ENCODE assay signal across 9 cellular contexts in genomic region chr4:70613182-70613892, GRCh38. TPM values are rescaled to one million over a fixed set of nuclear protein-coding genes. Genes with fewer than 3 reads are reported as not detected.
A peak's percentile ranks its signal among the peaks of the same experiment; 100 is the strongest.
DNase-seq lines count a peak whose midpoint lies in the region; ATAC-seq and TF ChIP-seq lines count a peak whose summit lies in the region.
"Had no signal": no experiment of that assay in that cellular context is flagged by ENCODE, and none has a peak within 500 bp of the region (broad histone marks: within the 10 kb centered on the region; RNA-seq: fewer than 3 reads in every experiment).

No MANE protein-coding gene starts in this region.

- no peaks in the 10 kb centered on the region for H3K79me2 ChIP-seq in Karpas-422 (ENCODE audit: low read length)

- no peak overlapping the region for H3K27ac ChIP-seq in Karpas-422 (ENCODE audit: low read length)
- H3K27ac ChIP-seq in lower lobe of right lung = no peak overlapping the region

- no peak overlapping the region for H3K4me3 Mint-ChIP-seq in chondrocyte (ENCODE audit: unreplicated experiment)

- intact Hi-C loops in lower lobe of right lung (cut with DNase I) = no loop called here

- no peaks in the 10 kb centered on the region for H3K9me3 Mint-ChIP-seq in chondrocyte (ENCODE audit: low read depth)
- H3K9me3 Mint-ChIP-seq: IgD-negative memory B cell had no signal

- H3K4me1 ChIP-seq in Karpas-422 (ENCODE audit: low read length) = peaks cover 10% of the 10 kb centered on the region
- peaks cover 20% of the 10 kb centered on the region for H3K4me1 ChIP-seq in lower lobe of right lung

- H3K36me3 ChIP-seq in Karpas-422 (ENCODE audit: insufficient read depth, low read length) (no peaks in the 10 kb centered on the region), lower lobe of right lung (no peaks in the 10 kb centered on the region)

- no peak overlapping the region for H3K27ac Mint-ChIP-seq in chondrocyte (ENCODE audit: unreplicated experiment)

- H3K27me3 ChIP-seq in Karpas-422 (ENCODE audit: low read length) (no peaks in the 10 kb centered on the region), lower lobe of right lung (ENCODE audit: low read depth) (no peaks in the 10 kb centered on the region)

- H3K27me3 Mint-ChIP-seq in chondrocyte (ENCODE audit: low read depth) = peaks cover 43% of the 10 kb centered on the region

- no peaks in the 10 kb centered on the region for H4K20me1 ChIP-seq in Karpas-422 (ENCODE audit: insufficient read depth, low read depth, low read length)

- H3K4me2 ChIP-seq in Karpas-422 (ENCODE audit: low read depth, low read length, poor library complexity, severe bottlenecking) = peak overlapping the region; percentile 38

- H3K36me3 Mint-ChIP-seq in chondrocyte (ENCODE audit: low read depth) = no peaks in the 10 kb centered on the region
- H3K36me3 Mint-ChIP-seq: IgD-negative memory B cell had no signal

- TF ChIP-seq CTCF in lower lobe of right lung (IDR thresholded peaks at IDR 0.05) (no peak), chondrocyte (IDR thresholded peaks at IDR 0.05) (no peak)

- H2AFZ ChIP-seq in Karpas-422 (ENCODE audit: low read length) = peak overlapping the region; percentile 7; the same call in 1 of the 2 replicates

- no peaks in the 10 kb centered on the region for H3K9me2 ChIP-seq in Karpas-422 (replicated peaks; ENCODE audit: insufficient read depth, low read length)

- no peak overlapping the region for H3K9ac ChIP-seq in Karpas-422 (ENCODE audit: low read length)

- H3K9me3 ChIP-seq in Karpas-422 (ENCODE audit: low read length) (no peaks in the 10 kb centered on the region), lower lobe of right lung (no peaks in the 10 kb centered on the region)

- DNase-seq in Karpas-422 (no peak), lower lobe of right lung (no peak), DMS79 (lab: John Stamatoyannopoulos, UW) (no peak), chondrocyte (ENCODE audit: low spot score) (no peak), cortex of kidney (lab: John Stamatoyannopoulos, UW) (no peak), NCI-H1105 treated with DMSO at 0.1 percent for 48 hours (lab: John Stamatoyannopoulos, UW) (no peak)

- H3K4me3 ChIP-seq in Karpas-422 (ENCODE audit: low read length) = no peak overlapping the region
- peak overlapping the region; percentile 22 for H3K4me3 ChIP-seq in lower lobe of right lung

- ATAC-seq in GM18502 (IDR thresholded peaks at IDR 0.05; ENCODE audit: poor library complexity, unreplicated experiment) (peak; percentile 58), GM21529 (IDR thresholded peaks at IDR 0.05; ENCODE audit: unreplicated experiment) (peak; percentile 59), lower lobe of right lung (peak in 1 of 2 donors; percentile 26)

- H3K4me1 Mint-ChIP-seq in chondrocyte (ENCODE audit: low read depth) = no peaks in the 10 kb centered on the region

RNA-seq across cellular contexts. Expression of gene ENAM, which starts 15.2 kb away (rescaled TPM):
- total RNA-seq in Karpas-422 (2014; rRNA removed; shearing (Covaris generic); ENCODE audit: low replicate concordance) = not detected in 2 replicates
- total RNA-seq in lower lobe of right lung = 0.12 TPM
- not detected in 3 replicates for total RNA-seq in chondrocyte

RNA-seq across cellular contexts. Expression of gene AMBN, which starts 21.3 kb away (rescaled TPM):
- not detected in 2 replicates for total RNA-seq in Karpas-422 (2014; rRNA removed; shearing (Covaris generic); ENCODE audit: low replicate concordance)
- total RNA-seq in lower lobe of right lung = not detected
- not detected in 3 replicates for total RNA-seq in chondrocyte

RNA-seq across cellular contexts. Expression of gene JCHAIN, which starts 53.0 kb away (rescaled TPM):
- total RNA-seq in Karpas-422 (2014; rRNA removed; shearing (Covaris generic); ENCODE audit: low replicate concordance) = 51.0 and 77.5 TPM in 2 replicates
- total RNA-seq in lower lobe of right lung (191 TPM), chondrocyte (not detected in 3 replicates)

Comparison
In these comparisons a context has a peak if more than half of its experiments do, and no peak if none do; other contexts are left out.
1. RNA of gene JCHAIN, which starts 53.0 kb away (total RNA-seq): 191 TPM in lower lobe of right lung (single experiment) and 51.0 to 77.5 TPM in Karpas-422; not detected in chondrocyte; every median in the first group is over 10 times any median in the second.